9 cellular contexts compared by ENCODE assay signal in genomic region chr19:4908781-4909171, GRCh38. TPM values are rescaled to one million over a fixed set of nuclear protein-coding genes. Genes with fewer than 3 reads are reported as not detected.
DNase-seq lines count a peak whose midpoint lies in the region; ATAC-seq and TF ChIP-seq lines count a peak whose summit lies in the region.
"Had no signal": no experiment of that assay in that cellular context is flagged by ENCODE, and none has a peak within 500 bp of the region (broad histone marks: within the 10 kb centered on the region; RNA-seq: fewer than 3 reads in every experiment).

No MANE protein-coding gene starts in this region.

- peak overlapping the region; percentile 92 for H3K4me3 ChIP-seq in SJSA1

- no peaks in the 10 kb centered on the region for H3K9me3 Mint-ChIP-seq in activated naive CD4-positive, alpha-beta T cell treated with anti-CD3 and anti-CD28 coated beads, Interleukin-2, amount 10 ng/mL, durations not matched to agents 7 days and 5 days
- peaks cover 4% of the 10 kb centered on the region for H3K9me3 Mint-ChIP-seq in glutamatergic neuron (ENCODE audit: unreplicated experiment)
- no peaks in the 10 kb centered on the region for H3K9me3 Mint-ChIP-seq in stimulated activated naive CD8-positive, alpha-beta T cell treated with anti-CD3 and anti-CD28 coated beads, Interleukin-15, amount 100 ng/mL, for 72 hours

- H3K27me3 Mint-ChIP-seq in activated naive CD4-positive, alpha-beta T cell treated with anti-CD3 and anti-CD28 coated beads, Interleukin-2, amount 10 ng/mL, durations not matched to agents 7 days and 5 days: peaks cover 5% of the 10 kb centered on the region
- H3K27me3 Mint-ChIP-seq in glutamatergic neuron (ENCODE audit: unreplicated experiment): peaks cover 6% of the 10 kb centered on the region
- no peaks in the 10 kb centered on the region for H3K27me3 Mint-ChIP-seq in stimulated activated naive CD8-positive, alpha-beta T cell treated with anti-CD3 and anti-CD28 coated beads, Interleukin-15, amount 100 ng/mL, for 72 hours

- H3K9me3 ChIP-seq in SJSA1 (replicated peaks): peaks cover 3% of the 10 kb centered on the region; the same call in 1 of the 2 replicates

- TF ChIP-seq CTCF in glutamatergic neuron (IDR thresholded peaks at IDR 0.05; ENCODE audit: partially characterized antibody, unreplicated experiment) (no peak), GM10248 (IDR thresholded peaks at IDR 0.05; ENCODE audit: control extremely low read depth, extremely low read depth, low read depth, missing control alignments) (no peak)

- H3K27ac Mint-ChIP-seq in activated naive CD4-positive, alpha-beta T cell treated with anti-CD3 and anti-CD28 coated beads, Interleukin-2, amount 10 ng/mL, durations not matched to agents 7 days and 5 days: no peak overlapping the region
- peak overlapping the region; percentile 43 for H3K27ac Mint-ChIP-seq in glutamatergic neuron (ENCODE audit: unreplicated experiment)
- peak overlapping the region in 1 of 2 donors; percentile 69 for H3K27ac Mint-ChIP-seq in stimulated activated naive CD8-positive, alpha-beta T cell treated with anti-CD3 and anti-CD28 coated beads, Interleukin-15, amount 100 ng/mL, for 72 hours

- ATAC-seq in stimulated activated naive CD8-positive, alpha-beta T cell treated with anti-CD3 and anti-CD28 coated beads, Interleukin-15, amount 100 ng/mL, for 72 hours: no peak
- ATAC-seq: right cardiac atrium had no signal

- CTCF ChIA-PET in activated naive CD4-positive, alpha-beta T cell treated with anti-CD3 and anti-CD28 coated beads, Interleukin-2, amount 10 ng/mL, durations not matched to agents 7 days and 5 days (lab: Charles Lee): interaction anchor here (1.0 kb wide), 1 partner anchor 37 kb away, joined by 3 read pairs; no protein-coding TSS in a partner anchor
- CTCF ChIA-PET in GM10248 (lab: Yijun Ruan, JAX): interaction anchor here (1.5 kb wide), 1 partner anchor 99 kb away, joined by 11 read pairs; no protein-coding TSS in a partner anchor

- POLR2A ChIA-PET in GM10248 (lab: Yijun Ruan, JAX): no interaction called here

- H3K4me1 ChIP-seq in SJSA1 (replicated peaks): peaks cover 37% of the 10 kb centered on the region

- H3K4me3 Mint-ChIP-seq in activated naive CD4-positive, alpha-beta T cell treated with anti-CD3 and anti-CD28 coated beads, Interleukin-2, amount 10 ng/mL, durations not matched to agents 7 days and 5 days: peak overlapping the region; percentile 50
- peak overlapping the region; percentile 68 for H3K4me3 Mint-ChIP-seq in glutamatergic neuron (ENCODE audit: unreplicated experiment)
- H3K4me3 Mint-ChIP-seq in stimulated activated naive CD8-positive, alpha-beta T cell treated with anti-CD3 and anti-CD28 coated beads, Interleukin-15, amount 100 ng/mL, for 72 hours: peak overlapping the region; percentile 64 to 89

- H3K27me3 ChIP-seq in SJSA1 (replicated peaks): no peaks in the 10 kb centered on the region

- peaks cover 28% of the 10 kb centered on the region for H3K36me3 Mint-ChIP-seq in activated naive CD4-positive, alpha-beta T cell treated with anti-CD3 and anti-CD28 coated beads, Interleukin-2, amount 10 ng/mL, durations not matched to agents 7 days and 5 days
- H3K36me3 Mint-ChIP-seq in glutamatergic neuron (ENCODE audit: unreplicated experiment): no peaks in the 10 kb centered on the region

- H3K27ac ChIP-seq in SJSA1: 0 out of 2 replicates have a peak overlapping the region, but pooled peaks have one; percentile 89

- no peak for DNase-seq in activated naive CD4-positive, alpha-beta T cell treated with anti-CD3 and anti-CD28 coated beads, Interleukin-2, amount 10 ng/mL, durations not matched to agents 7 days and 5 days
- no peak for DNase-seq in activated naive CD4-positive, alpha-beta T cell (lab: John Stamatoyannopoulos, UW)
- no peak for DNase-seq in SJSA1 (ENCODE audit: low read depth in 1 of 2, low spot score in 2 of 2)
- DNase-seq in glutamatergic neuron: peak; percentile 22
- DNase-seq in stimulated activated naive CD8-positive, alpha-beta T cell treated with anti-CD3 and anti-CD28 coated beads, Interleukin-15, amount 100 ng/mL, for 72 hours: no peak
- DNase-seq in NCI-H2196 (lab: John Stamatoyannopoulos, UW; ENCODE audit: unreplicated experiment): no peak
- DNase-seq in GM10248 (ENCODE audit: extremely low spot score): no peak
- DNase-seq in cerebellum (ENCODE audit: low spot score): no peak

- H3K36me3 ChIP-seq in SJSA1: peaks cover 42% of the 10 kb centered on the region

- H3K4me1 Mint-ChIP-seq in activated naive CD4-positive, alpha-beta T cell treated with anti-CD3 and anti-CD28 coated beads, Interleukin-2, amount 10 ng/mL, durations not matched to agents 7 days and 5 days: peaks cover 39% of the 10 kb centered on the region
- H3K4me1 Mint-ChIP-seq in glutamatergic neuron (ENCODE audit: low read depth, unreplicated experiment): peaks cover 15% of the 10 kb centered on the region
- H3K4me1 Mint-ChIP-seq in stimulated activated naive CD8-positive, alpha-beta T cell treated with anti-CD3 and anti-CD28 coated beads, Interleukin-15, amount 100 ng/mL, for 72 hours: peaks cover 55% of the 10 kb centered on the region

RNA-seq across cellular contexts. Expression of gene UHRF1, which starts 0.5 kb away (rescaled TPM):
- 65.8 and 85.8 TPM in 2 replicates for total RNA-seq in SJSA1 (2014; rRNA removed; shearing (Covaris generic))
- 10.4 TPM for total RNA-seq in glutamatergic neuron (ENCODE audit: unreplicated experiment)
- 22.9 TPM for total RNA-seq in cerebellum

RNA-seq across cellular contexts. Expression of gene ARRDC5, which starts 6.1 kb away (rescaled TPM):
- not detected in 2 replicates for total RNA-seq in SJSA1 (2014; rRNA removed; shearing (Covaris generic))
- not detected for total RNA-seq in glutamatergic neuron (ENCODE audit: unreplicated experiment)
- not detected for total RNA-seq in cerebellum

RNA-seq across cellular contexts. Expression of gene PLIN3, which starts 41.3 kb away (rescaled TPM):
- total RNA-seq in SJSA1 (2014; rRNA removed; shearing (Covaris generic)): 178 and 210 TPM in 2 replicates
- total RNA-seq in glutamatergic neuron (ENCODE audit: unreplicated experiment) (6.8 TPM), cerebellum (12.7 TPM)

Comparison
In these comparisons a context has a peak if more than half of its experiments do, and no peak if none do; other contexts are left out.
1. RNA of gene PLIN3, which starts 41.3 kb away (total RNA-seq): 178 to 210 TPM in SJSA1; 12.7 TPM in cerebellum (single experiment) and 6.8 TPM in glutamatergic neuron (single experiment); every median in the first group is over 10 times any median in the second.
2. Peak in every context shown above with its lines, with median percentiles within 50 percentile points of each other: H3K4me3 Mint-ChIP-seq.